ENCODE assay signal across 18 cellular contexts in genomic region chr10:76049581-76050290, GRCh38.
DNase-seq lines count a peak whose midpoint lies in the region.
"Had no signal": no experiment of that assay in that cellular context is flagged by ENCODE, and none has a peak within 500 bp of the region (broad histone marks: within the 10 kb centered on the region; RNA-seq: fewer than 3 reads in every experiment).

No MANE protein-coding gene starts in this region.

- H3K4me3 ChIP-seq in mesendoderm (ENCODE audit: low read length): no peak overlapping the region
- H3K4me3 ChIP-seq: body of pancreas had no signal

- H3K27ac ChIP-seq in mesendoderm (ENCODE audit: low read depth, low read length): no peak overlapping the region
- H3K27ac ChIP-seq: body of pancreas had no signal

- H2BK5ac ChIP-seq in mesendoderm (ENCODE audit: low read length): no peak overlapping the region

- no peak overlapping the region for H3K4ac ChIP-seq in mesendoderm (ENCODE audit: low read depth, low read length)

- no peak overlapping the region for H2BK15ac ChIP-seq in mesendoderm (replicated peaks; ENCODE audit: low read depth)

- no peaks in the 10 kb centered on the region for H3K36me3 ChIP-seq in mesendoderm (ENCODE audit: control insufficient read depth, insufficient read depth, low read length)

- H3K23ac ChIP-seq in mesendoderm (ENCODE audit: low read length): peak overlapping the region; percentile 29

- H4K5ac ChIP-seq in mesendoderm (ENCODE audit: low read length): no peak overlapping the region

- H3K9ac ChIP-seq in mesendoderm (ENCODE audit: low read length): no peak overlapping the region

- no peak overlapping the region for H3K4me2 ChIP-seq in mesendoderm (ENCODE audit: low read length)

- no peak overlapping the region for H2BK120ac ChIP-seq in mesendoderm (ENCODE audit: low read depth, low read length)

- H3K56ac ChIP-seq in mesendoderm (ENCODE audit: low read length): no peak overlapping the region

- H2AK5ac ChIP-seq in mesendoderm (ENCODE audit: low read length): peak overlapping the region; percentile 18

- peak; percentile 43 for DNase-seq in CD1c-positive myeloid dendritic cell (ENCODE audit: extremely low spot score)
- DNase-seq in MV-4-11 (lab: John Stamatoyannopoulos, UW): peak; percentile 97
- peak; percentile 48 for DNase-seq in epidermal melanocyte (ENCODE audit: insufficient read length, low spot score)
- no peak for DNase-seq in mesendoderm
- DNase-seq in SHP77 (lab: John Stamatoyannopoulos, UW): no peak
- no peak for DNase-seq in NCI-H1417 treated with DMSO at 0.1 percent for 48 hours (lab: John Stamatoyannopoulos, UW)
- no peak for DNase-seq in SHP77 treated with DMSO at 0.1 percent for 48 hours (lab: John Stamatoyannopoulos, UW)
- DNase-seq: activated CD4-positive, alpha-beta T cell treated with anti-CD3 and anti-CD28 coated beads, Interleukin-2, amount 10 ng/mL, durations not matched to agents 24 days and 14 days; activated naive CD4-positive, alpha-beta T cell treated with anti-CD3 and anti-CD28 coated beads, Interleukin-2, amount 10 ng/mL, durations not matched to agents 7 days and 5 days; activated T-cell treated with anti-CD3 and anti-CD28 coated beads for 4 hours; body of pancreas; CD4-positive, CD25-positive, alpha-beta regulatory T cell; foreskin fibroblast; NCI-H1092; retina; SIG-M5; substantia nigra; T-helper 9 cell had no signal

- H3K79me1 ChIP-seq in mesendoderm (ENCODE audit: low read length): no peaks in the 10 kb centered on the region

- no peaks in the 10 kb centered on the region for H3K27me3 ChIP-seq in mesendoderm (ENCODE audit: insufficient read depth, low read length, poor library complexity)
- H3K27me3 ChIP-seq: body of pancreas had no signal

- no peaks in the 10 kb centered on the region for H3K79me2 ChIP-seq in mesendoderm (ENCODE audit: control insufficient read depth, insufficient read depth, low read length)

- H3K18ac ChIP-seq in mesendoderm (ENCODE audit: low read length): no peak overlapping the region

- no CpG with 5 or more reads among the region's 5 CpGs for WGBS in mesendoderm (ENCODE audit: extremely low coverage, insufficient coverage, low lambda C conversion rate)

- no peak overlapping the region for H4K8ac ChIP-seq in mesendoderm (ENCODE audit: low read depth, low read length)

- H3K4me1 ChIP-seq in mesendoderm (ENCODE audit: control insufficient read depth, low read depth, low read length): peaks cover 6% of the 10 kb centered on the region
- H3K4me1 ChIP-seq: body of pancreas had no signal

Comparison
In these comparisons a context has a peak if more than half of its experiments do, and no peak if none do; other contexts are left out.
1. DNase-seq: peak in CD1c-positive myeloid dendritic cell (single experiment), MV-4-11 (single experiment) and epidermal melanocyte (single experiment); none in mesendoderm (single experiment), SHP77 (0 of 2), NCI-H1417 treated with DMSO at 0.1 percent for 48 hours (single experiment) and SHP77 treated with DMSO at 0.1 percent for 48 hours (single experiment).